1 cellular context compared by ENCODE assay signal in the genomic region with DNA sequence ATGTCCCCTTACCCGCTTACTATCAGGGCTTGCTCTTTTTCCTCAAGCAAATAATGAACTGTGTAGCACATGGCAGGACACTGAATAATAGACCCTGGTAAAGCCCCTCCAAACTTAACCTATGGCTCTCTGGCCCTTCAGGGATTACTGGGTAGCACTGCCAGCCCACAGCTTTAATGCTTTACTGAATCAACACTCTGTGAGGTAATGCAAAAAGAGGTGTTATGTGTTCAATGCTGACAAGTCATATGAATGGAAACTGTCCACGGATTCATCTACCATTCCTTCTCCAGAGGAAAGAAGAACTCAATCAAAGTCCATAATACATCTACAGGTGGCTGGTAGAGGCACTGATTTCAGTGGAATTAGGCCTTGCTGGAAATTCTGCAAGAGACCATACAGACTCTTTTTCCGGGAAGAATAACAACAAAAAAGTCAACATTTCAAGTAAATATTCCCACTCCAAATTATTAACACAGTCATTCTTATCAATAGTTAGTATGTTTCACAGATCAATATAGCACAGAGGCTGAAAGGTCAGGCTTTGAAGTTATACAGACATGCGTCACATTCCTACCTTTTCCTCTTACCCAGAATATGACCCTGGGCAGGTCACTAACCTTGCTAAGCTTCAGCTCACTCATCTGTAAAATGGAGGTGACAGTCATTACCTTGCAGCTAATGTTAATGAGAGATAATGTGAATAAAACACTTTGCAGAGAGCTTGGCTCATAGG.
A peak's percentile ranks its signal among the peaks of the same experiment; 100 is the strongest.
TF ChIP-seq lines count a peak whose summit lies in the region.

No MANE protein-coding gene starts in this region.

TF ChIP-seq in HepG2, 621 proteins besides CTCF, POLR2A, EP300 and RAD21 (continued from another document and continues in another):
- TF ChIP-seq, protein P1, sequence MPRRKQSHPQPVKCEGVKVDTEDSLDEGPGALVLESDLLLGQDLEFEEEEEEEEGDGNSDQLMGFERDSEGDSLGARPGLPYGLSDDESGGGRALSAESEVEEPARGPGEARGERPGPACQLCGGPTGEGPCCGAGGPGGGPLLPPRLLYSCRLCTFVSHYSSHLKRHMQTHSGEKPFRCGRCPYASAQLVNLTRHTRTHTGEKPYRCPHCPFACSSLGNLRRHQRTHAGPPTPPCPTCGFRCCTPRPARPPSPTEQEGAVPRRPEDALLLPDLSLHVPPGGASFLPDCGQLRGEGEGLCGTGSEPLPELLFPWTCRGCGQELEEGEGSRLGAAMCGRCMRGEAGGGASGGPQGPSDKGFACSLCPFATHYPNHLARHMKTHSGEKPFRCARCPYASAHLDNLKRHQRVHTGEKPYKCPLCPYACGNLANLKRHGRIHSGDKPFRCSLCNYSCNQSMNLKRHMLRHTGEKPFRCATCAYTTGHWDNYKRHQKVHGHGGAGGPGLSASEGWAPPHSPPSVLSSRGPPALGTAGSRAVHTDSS (CRISPR knock-in tag; conservative IDR thresholded peaks at IDR 0.05) = no peak
- TF ChIP-seq, protein P2, sequence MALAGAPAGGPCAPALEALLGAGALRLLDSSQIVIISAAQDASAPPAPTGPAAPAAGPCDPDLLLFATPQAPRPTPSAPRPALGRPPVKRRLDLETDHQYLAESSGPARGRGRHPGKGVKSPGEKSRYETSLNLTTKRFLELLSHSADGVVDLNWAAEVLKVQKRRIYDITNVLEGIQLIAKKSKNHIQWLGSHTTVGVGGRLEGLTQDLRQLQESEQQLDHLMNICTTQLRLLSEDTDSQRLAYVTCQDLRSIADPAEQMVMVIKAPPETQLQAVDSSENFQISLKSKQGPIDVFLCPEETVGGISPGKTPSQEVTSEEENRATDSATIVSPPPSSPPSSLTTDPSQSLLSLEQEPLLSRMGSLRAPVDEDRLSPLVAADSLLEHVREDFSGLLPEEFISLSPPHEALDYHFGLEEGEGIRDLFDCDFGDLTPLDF (CRISPR knock-in tag; IDR thresholded peaks at IDR 0.05) = 0 out of 2 replicates have a peak, but pooled peaks have one; percentile 30
- TF ChIP-seq SMARCE1 (IDR thresholded peaks at IDR 0.05; ENCODE audit: borderline replicate concordance) = no peak
- 0 out of 2 replicates have a peak, but pooled peaks have one; percentile 15 for TF ChIP-seq KAT7 (CRISPR knock-in tag; IDR thresholded peaks at IDR 0.05; ENCODE audit: borderline replicate concordance)
- TF ChIP-seq, protein P3, sequence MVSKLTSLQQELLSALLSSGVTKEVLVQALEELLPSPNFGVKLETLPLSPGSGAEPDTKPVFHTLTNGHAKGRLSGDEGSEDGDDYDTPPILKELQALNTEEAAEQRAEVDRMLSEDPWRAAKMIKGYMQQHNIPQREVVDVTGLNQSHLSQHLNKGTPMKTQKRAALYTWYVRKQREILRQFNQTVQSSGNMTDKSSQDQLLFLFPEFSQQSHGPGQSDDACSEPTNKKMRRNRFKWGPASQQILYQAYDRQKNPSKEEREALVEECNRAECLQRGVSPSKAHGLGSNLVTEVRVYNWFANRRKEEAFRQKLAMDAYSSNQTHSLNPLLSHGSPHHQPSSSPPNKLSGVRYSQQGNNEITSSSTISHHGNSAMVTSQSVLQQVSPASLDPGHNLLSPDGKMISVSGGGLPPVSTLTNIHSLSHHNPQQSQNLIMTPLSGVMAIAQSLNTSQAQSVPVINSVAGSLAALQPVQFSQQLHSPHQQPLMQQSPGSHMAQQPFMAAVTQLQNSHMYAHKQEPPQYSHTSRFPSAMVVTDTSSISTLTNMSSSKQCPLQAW (CRISPR knock-in tag; IDR thresholded peaks at IDR 0.05) = no peak; the same call in 1 of the 2 replicates
- no peak for TF ChIP-seq U2AF1 (optimal IDR thresholded peaks at IDR 0.05; ENCODE audit: low read depth, low read length)
- no peak for TF ChIP-seq POLR2AphosphoS2 (IDR thresholded peaks at IDR 0.05; ENCODE audit: low read depth, low read length)
- TF ChIP-seq, protein P4, sequence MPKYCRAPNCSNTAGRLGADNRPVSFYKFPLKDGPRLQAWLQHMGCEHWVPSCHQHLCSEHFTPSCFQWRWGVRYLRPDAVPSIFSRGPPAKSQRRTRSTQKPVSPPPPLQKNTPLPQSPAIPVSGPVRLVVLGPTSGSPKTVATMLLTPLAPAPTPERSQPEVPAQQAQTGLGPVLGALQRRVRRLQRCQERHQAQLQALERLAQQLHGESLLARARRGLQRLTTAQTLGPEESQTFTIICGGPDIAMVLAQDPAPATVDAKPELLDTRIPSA (CRISPR knock-in tag; IDR thresholded peaks at IDR 0.05; ENCODE audit: borderline replicate concordance) = no peak
- TF ChIP-seq, protein P5, sequence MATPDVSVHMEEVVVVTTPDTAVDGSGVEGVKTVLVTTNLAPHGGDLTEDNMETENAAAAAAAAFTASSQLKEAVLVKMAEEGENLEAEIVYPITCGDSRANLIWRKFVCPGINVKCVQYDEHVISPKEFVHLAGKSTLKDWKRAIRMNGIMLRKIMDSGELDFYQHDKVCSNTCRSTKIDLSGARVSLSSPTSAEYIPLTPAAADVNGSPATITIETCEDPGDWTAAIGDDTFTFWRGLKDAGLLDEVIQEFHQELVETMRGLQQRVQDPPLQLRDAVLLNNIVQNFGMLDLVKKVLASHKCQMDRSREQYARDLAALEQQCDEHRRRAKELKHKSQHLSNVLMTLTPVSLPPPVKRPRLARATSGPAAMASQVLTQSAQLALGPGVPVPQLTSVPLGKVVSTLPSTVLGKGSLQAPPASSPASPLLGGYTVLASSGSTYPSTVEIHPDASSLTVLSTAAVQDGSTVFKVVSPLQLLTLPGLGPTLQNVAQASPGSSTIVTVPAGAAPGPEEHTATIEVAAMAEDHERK (CRISPR knock-in tag; IDR thresholded peaks at IDR 0.05; ENCODE audit: low read depth) = no peak
- no peak for TF ChIP-seq ZNF605 (CRISPR knock-in tag; IDR thresholded peaks at IDR 0.05)
- TF ChIP-seq KLF15 (CRISPR knock-in tag; IDR thresholded peaks at IDR 0.05; ENCODE audit: borderline replicate concordance) = no peak
- TF ChIP-seq, protein P6, sequence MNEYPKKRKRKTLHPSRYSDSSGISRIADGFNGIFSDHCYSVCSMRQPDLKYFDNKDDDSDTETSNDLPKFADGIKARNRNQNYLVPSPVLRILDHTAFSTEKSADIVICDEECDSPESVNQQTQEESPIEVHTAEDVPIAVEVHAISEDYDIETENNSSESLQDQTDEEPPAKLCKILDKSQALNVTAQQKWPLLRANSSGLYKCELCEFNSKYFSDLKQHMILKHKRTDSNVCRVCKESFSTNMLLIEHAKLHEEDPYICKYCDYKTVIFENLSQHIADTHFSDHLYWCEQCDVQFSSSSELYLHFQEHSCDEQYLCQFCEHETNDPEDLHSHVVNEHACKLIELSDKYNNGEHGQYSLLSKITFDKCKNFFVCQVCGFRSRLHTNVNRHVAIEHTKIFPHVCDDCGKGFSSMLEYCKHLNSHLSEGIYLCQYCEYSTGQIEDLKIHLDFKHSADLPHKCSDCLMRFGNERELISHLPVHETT (CRISPR knock-in tag; conservative IDR thresholded peaks at IDR 0.05) = no peak; the same call in 1 of the 2 replicates
- TF ChIP-seq SMAD1 (CRISPR knock-in tag; IDR thresholded peaks at IDR 0.05; ENCODE audit: borderline replicate concordance, low read depth) = no peak
- TF ChIP-seq, protein P7, sequence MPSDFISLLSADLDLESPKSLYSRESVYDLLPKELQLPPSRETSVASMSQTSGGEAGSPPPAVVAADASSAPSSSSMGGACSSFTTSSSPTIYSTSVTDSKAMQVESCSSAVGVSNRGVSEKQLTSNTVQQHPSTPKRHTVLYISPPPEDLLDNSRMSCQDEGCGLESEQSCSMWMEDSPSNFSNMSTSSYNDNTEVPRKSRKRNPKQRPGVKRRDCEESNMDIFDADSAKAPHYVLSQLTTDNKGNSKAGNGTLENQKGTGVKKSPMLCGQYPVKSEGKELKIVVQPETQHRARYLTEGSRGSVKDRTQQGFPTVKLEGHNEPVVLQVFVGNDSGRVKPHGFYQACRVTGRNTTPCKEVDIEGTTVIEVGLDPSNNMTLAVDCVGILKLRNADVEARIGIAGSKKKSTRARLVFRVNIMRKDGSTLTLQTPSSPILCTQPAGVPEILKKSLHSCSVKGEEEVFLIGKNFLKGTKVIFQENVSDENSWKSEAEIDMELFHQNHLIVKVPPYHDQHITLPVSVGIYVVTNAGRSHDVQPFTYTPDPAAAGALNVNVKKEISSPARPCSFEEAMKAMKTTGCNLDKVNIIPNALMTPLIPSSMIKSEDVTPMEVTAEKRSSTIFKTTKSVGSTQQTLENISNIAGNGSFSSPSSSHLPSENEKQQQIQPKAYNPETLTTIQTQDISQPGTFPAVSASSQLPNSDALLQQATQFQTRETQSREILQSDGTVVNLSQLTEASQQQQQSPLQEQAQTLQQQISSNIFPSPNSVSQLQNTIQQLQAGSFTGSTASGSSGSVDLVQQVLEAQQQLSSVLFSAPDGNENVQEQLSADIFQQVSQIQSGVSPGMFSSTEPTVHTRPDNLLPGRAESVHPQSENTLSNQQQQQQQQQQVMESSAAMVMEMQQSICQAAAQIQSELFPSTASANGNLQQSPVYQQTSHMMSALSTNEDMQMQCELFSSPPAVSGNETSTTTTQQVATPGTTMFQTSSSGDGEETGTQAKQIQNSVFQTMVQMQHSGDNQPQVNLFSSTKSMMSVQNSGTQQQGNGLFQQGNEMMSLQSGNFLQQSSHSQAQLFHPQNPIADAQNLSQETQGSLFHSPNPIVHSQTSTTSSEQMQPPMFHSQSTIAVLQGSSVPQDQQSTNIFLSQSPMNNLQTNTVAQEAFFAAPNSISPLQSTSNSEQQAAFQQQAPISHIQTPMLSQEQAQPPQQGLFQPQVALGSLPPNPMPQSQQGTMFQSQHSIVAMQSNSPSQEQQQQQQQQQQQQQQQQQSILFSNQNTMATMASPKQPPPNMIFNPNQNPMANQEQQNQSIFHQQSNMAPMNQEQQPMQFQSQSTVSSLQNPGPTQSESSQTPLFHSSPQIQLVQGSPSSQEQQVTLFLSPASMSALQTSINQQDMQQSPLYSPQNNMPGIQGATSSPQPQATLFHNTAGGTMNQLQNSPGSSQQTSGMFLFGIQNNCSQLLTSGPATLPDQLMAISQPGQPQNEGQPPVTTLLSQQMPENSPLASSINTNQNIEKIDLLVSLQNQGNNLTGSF (CRISPR knock-in tag; IDR thresholded peaks at IDR 0.05) = no peak
- TF ChIP-seq ZSCAN22 (CRISPR knock-in tag; IDR thresholded peaks at IDR 0.05) = no peak
- TF ChIP-seq KMT2B (CRISPR knock-in tag; IDR thresholded peaks at IDR 0.05) = no peak; the same call in 1 of the 2 replicates
- no peak for TF ChIP-seq TRIM24 (CRISPR knock-in tag; IDR thresholded peaks at IDR 0.05)
- TF ChIP-seq, protein P8, sequence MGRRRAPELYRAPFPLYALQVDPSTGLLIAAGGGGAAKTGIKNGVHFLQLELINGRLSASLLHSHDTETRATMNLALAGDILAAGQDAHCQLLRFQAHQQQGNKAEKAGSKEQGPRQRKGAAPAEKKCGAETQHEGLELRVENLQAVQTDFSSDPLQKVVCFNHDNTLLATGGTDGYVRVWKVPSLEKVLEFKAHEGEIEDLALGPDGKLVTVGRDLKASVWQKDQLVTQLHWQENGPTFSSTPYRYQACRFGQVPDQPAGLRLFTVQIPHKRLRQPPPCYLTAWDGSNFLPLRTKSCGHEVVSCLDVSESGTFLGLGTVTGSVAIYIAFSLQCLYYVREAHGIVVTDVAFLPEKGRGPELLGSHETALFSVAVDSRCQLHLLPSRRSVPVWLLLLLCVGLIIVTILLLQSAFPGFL (CRISPR knock-in tag; IDR thresholded peaks at IDR 0.05) = no peak
- TF ChIP-seq THAP11 (CRISPR knock-in tag; IDR thresholded peaks at IDR 0.05) = 0 out of 2 replicates have a peak, but pooled peaks have one; percentile 47
- peak; percentile 89 for TF ChIP-seq HOXA5 (CRISPR knock-in tag; IDR thresholded peaks at IDR 0.05)
- no peak for TF ChIP-seq ZIK1 (CRISPR knock-in tag; IDR thresholded peaks at IDR 0.05; ENCODE audit: borderline replicate concordance, low read depth)
- TF ChIP-seq ZNF296 (CRISPR knock-in tag; conservative IDR thresholded peaks at IDR 0.05) = no peak
- TF ChIP-seq, protein P9, sequence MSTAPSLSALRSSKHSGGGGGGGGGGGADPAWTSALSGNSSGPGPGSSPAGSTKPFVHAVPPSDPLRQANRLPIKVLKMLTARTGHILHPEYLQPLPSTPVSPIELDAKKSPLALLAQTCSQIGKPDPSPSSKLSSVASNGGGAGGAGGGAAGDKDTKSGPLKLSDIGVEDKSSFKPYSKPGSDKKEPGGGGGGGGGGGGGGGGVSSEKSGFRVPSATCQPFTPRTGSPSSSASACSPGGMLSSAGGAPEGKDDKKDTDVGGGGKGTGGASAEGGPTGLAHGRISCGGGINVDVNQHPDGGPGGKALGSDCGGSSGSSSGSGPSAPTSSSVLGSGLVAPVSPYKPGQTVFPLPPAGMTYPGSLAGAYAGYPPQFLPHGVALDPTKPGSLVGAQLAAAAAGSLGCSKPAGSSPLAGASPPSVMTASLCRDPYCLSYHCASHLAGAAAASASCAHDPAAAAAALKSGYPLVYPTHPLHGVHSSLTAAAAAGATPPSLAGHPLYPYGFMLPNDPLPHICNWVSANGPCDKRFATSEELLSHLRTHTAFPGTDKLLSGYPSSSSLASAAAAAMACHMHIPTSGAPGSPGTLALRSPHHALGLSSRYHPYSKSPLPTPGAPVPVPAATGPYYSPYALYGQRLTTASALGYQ (CRISPR knock-in tag; IDR thresholded peaks at IDR 0.05) = peak; percentile 98
- TF ChIP-seq ZNF552 (CRISPR knock-in tag; IDR thresholded peaks at IDR 0.05; ENCODE audit: borderline replicate concordance) = no peak; the same call in 1 of the 2 replicates
- peak; percentile 26 for TF ChIP-seq STAG1 (CRISPR knock-in tag; IDR thresholded peaks at IDR 0.05)
- TF ChIP-seq, protein P10, sequence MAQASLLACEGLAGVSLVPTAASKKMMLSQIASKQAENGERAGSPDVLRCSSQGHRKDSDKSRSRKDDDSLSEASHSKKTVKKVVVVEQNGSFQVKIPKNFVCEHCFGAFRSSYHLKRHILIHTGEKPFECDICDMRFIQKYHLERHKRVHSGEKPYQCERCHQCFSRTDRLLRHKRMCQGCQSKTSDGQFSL (CRISPR knock-in tag; IDR thresholded peaks at IDR 0.05) = no peak
- TF ChIP-seq, protein P11, sequence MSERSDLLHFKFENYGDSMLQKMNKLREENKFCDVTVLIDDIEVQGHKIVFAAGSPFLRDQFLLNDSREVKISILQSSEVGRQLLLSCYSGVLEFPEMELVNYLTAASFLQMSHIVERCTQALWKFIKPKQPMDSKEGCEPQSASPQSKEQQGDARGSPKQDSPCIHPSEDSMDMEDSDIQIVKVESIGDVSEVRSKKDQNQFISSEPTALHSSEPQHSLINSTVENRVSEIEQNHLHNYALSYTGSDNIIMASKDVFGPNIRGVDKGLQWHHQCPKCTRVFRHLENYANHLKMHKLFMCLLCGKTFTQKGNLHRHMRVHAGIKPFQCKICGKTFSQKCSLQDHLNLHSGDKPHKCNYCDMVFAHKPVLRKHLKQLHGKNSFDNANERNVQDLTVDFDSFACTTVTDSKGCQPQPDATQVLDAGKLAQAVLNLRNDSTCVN (CRISPR knock-in tag; IDR thresholded peaks at IDR 0.05; ENCODE audit: borderline replicate concordance) = no peak
- TF ChIP-seq ZNF564 (CRISPR knock-in tag; IDR thresholded peaks at IDR 0.05) = no peak; the same call in 1 of the 2 replicates
- no peak for TF ChIP-seq XRCC5 (optimal IDR thresholded peaks at IDR 0.05; ENCODE audit: low read length)
- TF ChIP-seq, protein P12, sequence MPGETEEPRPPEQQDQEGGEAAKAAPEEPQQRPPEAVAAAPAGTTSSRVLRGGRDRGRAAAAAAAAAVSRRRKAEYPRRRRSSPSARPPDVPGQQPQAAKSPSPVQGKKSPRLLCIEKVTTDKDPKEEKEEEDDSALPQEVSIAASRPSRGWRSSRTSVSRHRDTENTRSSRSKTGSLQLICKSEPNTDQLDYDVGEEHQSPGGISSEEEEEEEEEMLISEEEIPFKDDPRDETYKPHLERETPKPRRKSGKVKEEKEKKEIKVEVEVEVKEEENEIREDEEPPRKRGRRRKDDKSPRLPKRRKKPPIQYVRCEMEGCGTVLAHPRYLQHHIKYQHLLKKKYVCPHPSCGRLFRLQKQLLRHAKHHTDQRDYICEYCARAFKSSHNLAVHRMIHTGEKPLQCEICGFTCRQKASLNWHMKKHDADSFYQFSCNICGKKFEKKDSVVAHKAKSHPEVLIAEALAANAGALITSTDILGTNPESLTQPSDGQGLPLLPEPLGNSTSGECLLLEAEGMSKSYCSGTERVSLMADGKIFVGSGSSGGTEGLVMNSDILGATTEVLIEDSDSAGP (CRISPR knock-in tag; IDR thresholded peaks at IDR 0.05; ENCODE audit: borderline replicate concordance) = peak; percentile 29; the same call in 1 of the 2 replicates
- no peak for TF ChIP-seq ZNF274 (CRISPR knock-in tag; IDR thresholded peaks at IDR 0.05)
